ENCODE assay signal across 10 cellular contexts in the genomic region with DNA sequence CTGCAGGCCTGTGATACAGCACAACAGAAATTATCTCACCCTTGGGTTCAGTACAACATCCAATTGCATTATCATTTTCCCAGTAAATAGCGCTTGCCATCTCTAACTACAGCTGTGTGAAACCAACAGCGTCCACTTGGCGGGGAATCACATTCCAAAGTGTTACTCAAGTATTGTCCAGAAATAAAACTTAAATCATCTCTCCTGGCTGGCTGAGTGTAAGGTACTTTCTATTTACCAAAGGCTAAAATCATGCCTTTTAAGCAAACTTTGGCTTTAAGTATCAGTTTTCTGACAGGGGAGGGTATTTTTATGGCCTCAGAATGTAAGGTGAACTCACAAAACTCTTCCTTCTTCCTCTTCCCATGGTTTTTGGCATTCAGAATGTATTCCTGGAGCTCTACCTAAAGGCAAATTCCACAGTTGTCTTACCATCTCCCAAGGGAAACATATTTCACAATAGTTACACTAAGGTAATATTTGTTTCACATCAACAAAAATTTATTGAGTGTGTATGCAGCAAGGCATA.
DNase-seq lines count a peak whose midpoint lies in the region; ATAC-seq, FAIRE-seq and TF ChIP-seq lines count a peak whose summit lies in the region.
"Had no signal": no experiment of that assay in that cellular context is flagged by ENCODE, and none has a peak within 500 bp of the region (broad histone marks: within the 10 kb centered on the region; RNA-seq: fewer than 3 reads in every experiment).

No MANE protein-coding gene starts in this region.

- H3K9me3 ChIP-seq in mammary epithelial cell (replicated peaks; ENCODE audit: insufficient read depth, low read length) (no peaks in the 10 kb centered on the region), keratinocyte (ENCODE audit: control insufficient read depth, low read depth, low read length) (no peaks in the 10 kb centered on the region)

- H3K36me3 ChIP-seq in mammary epithelial cell (ENCODE audit: insufficient read depth, low read length) (no peaks in the 10 kb centered on the region), keratinocyte (ENCODE audit: control insufficient read depth in 2 of 2, extremely low read depth in 1 of 2, insufficient read depth in 2 of 2, low read length in 2 of 2) (no peaks in the 10 kb centered on the region)

- H2AFZ ChIP-seq in mammary epithelial cell (ENCODE audit: low read depth, low read length) (peak overlapping the region; percentile 70), keratinocyte (ENCODE audit: control insufficient read depth, low read length) (no peak overlapping the region)

- H3K27me3 ChIP-seq in mammary epithelial cell (ENCODE audit: insufficient read depth, low read length), result no peaks in the 10 kb centered on the region
- H3K27me3 ChIP-seq in keratinocyte (ENCODE audit: control insufficient read depth, extremely low read depth, insufficient read depth, low read length), result no peaks in the 10 kb centered on the region

- ATAC-seq in GM21515 (IDR thresholded peaks at IDR 0.05; ENCODE audit: unreplicated experiment), result no peak
- ATAC-seq in GM21737 (IDR thresholded peaks at IDR 0.05; ENCODE audit: unreplicated experiment), result no peak

- H3K4me2 ChIP-seq in mammary epithelial cell (ENCODE audit: insufficient read depth, low read depth, low read length) (peak overlapping the region; percentile 76), keratinocyte (ENCODE audit: control insufficient read depth, extremely low read depth, insufficient read depth, low read depth, low read length) (no peak overlapping the region)

- H3K27ac ChIP-seq in mammary epithelial cell (ENCODE audit: insufficient read depth, low read depth, low read length), result no peak overlapping the region
- no peak overlapping the region for H3K27ac ChIP-seq in keratinocyte (ENCODE audit: control insufficient read depth, insufficient read depth, low read length)

- FAIRE-seq in keratinocyte (lab: Jason Lieb, UNC), result peak; percentile 44
- FAIRE-seq: islet of Langerhans, RCC 7860 had no signal

- H3K9ac ChIP-seq in mammary epithelial cell (ENCODE audit: insufficient read depth, low read length) (no peak overlapping the region), keratinocyte (ENCODE audit: control insufficient read depth, extremely low read depth, insufficient read depth, low read length) (no peak overlapping the region)

- no peaks in the 10 kb centered on the region for H3K79me2 ChIP-seq in mammary epithelial cell (ENCODE audit: insufficient read depth, low read length)
- no peaks in the 10 kb centered on the region for H3K79me2 ChIP-seq in keratinocyte (ENCODE audit: control insufficient read depth, insufficient read depth, low read length)

- in situ Hi-C loops in mammary epithelial cell (cut with MboI; ENCODE audit: low sequenced_read_pairs in 2 of 2), result no loop called here

- WGBS in mammary epithelial cell (ENCODE audit: low coverage, missing lambda C conversion rate), result 0% methylated on average over 3 of the region's 3 CpGs

- CTCF ChIA-PET in mammary epithelial cell (lab: Charles Lee; ENCODE audit: low non-redundant PET), result no interaction called here

- no peaks in the 10 kb centered on the region for H3K27me3 Mint-ChIP-seq in activated CD4-positive, alpha-beta T cell treated with anti-CD3 and anti-CD28 coated beads, Interleukin-2, amount 10 ng/mL, durations not matched to agents 24 days and 14 days

- peaks cover 27% of the 10 kb centered on the region for H3K4me1 ChIP-seq in mammary epithelial cell (ENCODE audit: insufficient read depth, low read length)
- peaks cover 10% of the 10 kb centered on the region for H3K4me1 ChIP-seq in keratinocyte (ENCODE audit: control insufficient read depth, extremely low read depth, insufficient read depth, low read length)

- BruUV-seq in mammary epithelial cell (replicated peaks; lab: Mats Ljungman, UMichigan), result no TSS peak

- H3K4me1 Mint-ChIP-seq in activated CD4-positive, alpha-beta T cell treated with anti-CD3 and anti-CD28 coated beads, Interleukin-2, amount 10 ng/mL, durations not matched to agents 24 days and 14 days, result no peaks in the 10 kb centered on the region

- no peaks in the 10 kb centered on the region for H4K20me1 ChIP-seq in mammary epithelial cell (ENCODE audit: insufficient read depth, low read length)
- no peaks in the 10 kb centered on the region for H4K20me1 ChIP-seq in keratinocyte (ENCODE audit: control insufficient read depth, extremely low read depth, insufficient read depth, low read length)

- no peak overlapping the region for H3K27ac Mint-ChIP-seq in activated CD4-positive, alpha-beta T cell treated with anti-CD3 and anti-CD28 coated beads, Interleukin-2, amount 10 ng/mL, durations not matched to agents 24 days and 14 days

- dilution Hi-C loops in mammary epithelial cell (cut with HindIII; ENCODE audit: low sequenced_read_pairs), result no loop called here
- dilution Hi-C loops in keratinocyte (cut with MboI; ENCODE audit: extremely low pct_ligation_motif_present, low sequenced_read_pairs), result no loop called here

- no peaks in the 10 kb centered on the region for H3K9me3 Mint-ChIP-seq in activated CD4-positive, alpha-beta T cell treated with anti-CD3 and anti-CD28 coated beads, Interleukin-2, amount 10 ng/mL, durations not matched to agents 24 days and 14 days

- no peaks in the 10 kb centered on the region for H3K36me3 Mint-ChIP-seq in activated CD4-positive, alpha-beta T cell treated with anti-CD3 and anti-CD28 coated beads, Interleukin-2, amount 10 ng/mL, durations not matched to agents 24 days and 14 days (ENCODE audit: low read depth)

- TF ChIP-seq CTCF in mammary epithelial cell (conservative IDR thresholded peaks at IDR 0.05 in 1 of 2, IDR thresholded peaks at IDR 0.05 in 1 of 2; ENCODE audit: extremely low read depth in 1 of 2, insufficient read depth in 1 of 2, low read depth in 1 of 2, low read length in 2 of 2), result peak; percentile 31 to 45
- peak in 2 of 3 experiments; percentile 21 to 22 for TF ChIP-seq CTCF in keratinocyte (optimal IDR thresholded peaks at IDR 0.05 in 1 of 3, IDR thresholded peaks at IDR 0.05 in 1 of 3, conservative IDR thresholded peaks at IDR 0.05 in 1 of 3; ENCODE audit: extremely low read depth in 1 of 3, insufficient read depth in 2 of 3, low read length in 3 of 3)

- H3K4me3 Mint-ChIP-seq in activated CD4-positive, alpha-beta T cell treated with anti-CD3 and anti-CD28 coated beads, Interleukin-2, amount 10 ng/mL, durations not matched to agents 24 days and 14 days, result no peak overlapping the region

- H3K9me1 ChIP-seq in keratinocyte (ENCODE audit: control insufficient read depth, extremely low read depth, insufficient read depth, low read length), result no peaks in the 10 kb centered on the region

- intact Hi-C loops in mammary epithelial cell (cut with micrococcal nuclease), result loop anchor here (5.0 kb wide), 1 partner anchor 42 kb away; no protein-coding TSS in a partner anchor
- intact Hi-C loops in activated CD4-positive, alpha-beta T cell treated with anti-CD3 and anti-CD28 coated beads, Interleukin-2, amount 10 ng/mL, durations not matched to agents 24 days and 14 days (cut with micrococcal nuclease), result no loop called here

- DNase-seq in GOT3 (lab: John Stamatoyannopoulos, UW) (peak; percentile 9), mammary epithelial cell (peak; percentile 61), keratinocyte (ENCODE audit: low read depth, low spot score) (no peak), smooth muscle cell of the brain vasculature (ENCODE audit: low read depth, low spot score) (peak; percentile 9), D341Med (ENCODE audit: low spot score) (no peak)
- DNase-seq in activated CD4-positive, alpha-beta T cell treated with anti-CD3 and anti-CD28 coated beads, Interleukin-2, amount 10 ng/mL, durations not matched to agents 24 days and 14 days, result no peak

- H3K4me3 ChIP-seq in mammary epithelial cell (replicated peaks in 1 of 3; ENCODE audit: insufficient read depth in 1 of 3, low read depth in 2 of 3, low read length in 3 of 3), result peak overlapping the region in 1 of 3 experiments; percentile 13
- no peak overlapping the region for H3K4me3 ChIP-seq in keratinocyte (ENCODE audit: control insufficient read depth in 2 of 3, extremely low read depth in 1 of 3, insufficient read depth in 2 of 3, low read depth in 1 of 3, low read length in 3 of 3)

Comparison
In these comparisons a context has a peak if more than half of its experiments do, and no peak if none do; other contexts are left out.
1. DNase-seq: peak in GOT3 (single experiment), mammary epithelial cell (single experiment) and smooth muscle cell of the brain vasculature (single experiment); none in keratinocyte (single experiment), activated CD4-positive, alpha-beta T cell treated with anti-CD3 and anti-CD28 coated beads, Interleukin-2, amount 10 ng/mL, durations not matched to agents 24 days and 14 days (single experiment) and D341Med (single experiment).